ENCODE assay signal across 15 cellular contexts in genomic region chr6:161143663-161144430, GRCh38.
DNase-seq lines count a peak whose midpoint lies in the region; ATAC-seq, FAIRE-seq and TF ChIP-seq lines count a peak whose summit lies in the region.
"Had no signal": no experiment of that assay in that cellular context is flagged by ENCODE, and none has a peak within 500 bp of the region (broad histone marks: within the 10 kb centered on the region; RNA-seq: fewer than 3 reads in every experiment).

No MANE protein-coding gene starts in this region.

- peak; percentile 59 for ATAC-seq in HepG2
- no peak for ATAC-seq in GM19023 (IDR thresholded peaks at IDR 0.05; ENCODE audit: unreplicated experiment)
- ATAC-seq: A549, GM12878, GM23338 had no signal

- H3K27ac ChIP-seq in right atrium auricular region (no peak overlapping the region), left ventricle myocardium inferior (replicated peaks) (no peak overlapping the region), HepG2 (ENCODE audit: extremely low read length, insufficient read depth, low read length) (no peak overlapping the region)
- H3K27ac ChIP-seq: A549, C4-2B had no signal

- no peak for TF ChIP-seq POLR2A in HepG2 (IDR thresholded peaks at IDR 0.05; ENCODE audit: insufficient read depth in 1 of 2, low read depth in 2 of 2, low read length in 2 of 2)

- intact Hi-C loops in left ventricle myocardium inferior (cut with micrococcal nuclease): no loop called here
- intact Hi-C loops in HepG2 (cut with micrococcal nuclease; ENCODE audit: unreplicated experiment): loop anchor here (5.0 kb wide), 1 partner anchor 228 kb away; no protein-coding TSS in a partner anchor

- H3K9me3 ChIP-seq in right atrium auricular region (no peaks in the 10 kb centered on the region), left ventricle myocardium inferior (replicated peaks) (no peaks in the 10 kb centered on the region), HepG2 (ENCODE audit: low read length) (no peaks in the 10 kb centered on the region)
- H3K9me3 ChIP-seq: A549, BE2C had no signal

- H2AFZ ChIP-seq in HepG2 (ENCODE audit: low read length): no peak overlapping the region
- H2AFZ ChIP-seq: GM23338 had no signal

- CTCF ChIA-PET in HepG2 (lab: Yijun Ruan, JAX; ENCODE audit: low intra/inter-chr PET ratio, low total read pairs): no interaction called here

- TF ChIP-seq CTCF in right atrium auricular region (IDR thresholded peaks at IDR 0.05) (no peak), left ventricle myocardium inferior (IDR thresholded peaks at IDR 0.05; ENCODE audit: borderline replicate concordance) (no peak), HepG2 (CRISPR knock-in tag; IDR thresholded peaks at IDR 0.05) (no peak)

- H3K4me2 ChIP-seq in HepG2 (ENCODE audit: low read depth, low read length): peak overlapping the region; percentile 6; the same call in 1 of the 2 replicates
- H3K4me2 ChIP-seq: A549, GM23338 had no signal

- H3K36me3 ChIP-seq in right atrium auricular region: no peaks in the 10 kb centered on the region
- peaks cover 9% of the 10 kb centered on the region for H3K36me3 ChIP-seq in left ventricle myocardium inferior
- no peaks in the 10 kb centered on the region for H3K36me3 ChIP-seq in HepG2 (replicated peaks in 1 of 2; ENCODE audit: control insufficient read depth in 1 of 2, insufficient read depth in 2 of 2, low read length in 2 of 2)
- H3K36me3 ChIP-seq: BE2C had no signal

- H3K9ac ChIP-seq in HepG2 (ENCODE audit: insufficient read depth, low read depth, low read length): no peak overlapping the region

- POLR2A ChIA-PET in HepG2 (lab: Yijun Ruan, JAX): no interaction called here

- BruUV-seq in HepG2 (replicated peaks; lab: Mats Ljungman, UMichigan): no TSS peak

- WGBS in HepG2 (ENCODE audit: low lambda C conversion rate): 16% methylated on average over 9 of the region's 11 CpGs

- H3K4me1 ChIP-seq in right atrium auricular region (no peaks in the 10 kb centered on the region), left ventricle myocardium inferior (peaks cover 6% of the 10 kb centered on the region), HepG2 (ENCODE audit: insufficient read depth, low read length) (peaks cover 19% of the 10 kb centered on the region)
- H3K4me1 ChIP-seq: A549, BE2C had no signal

- H4K20me1 ChIP-seq in HepG2 (ENCODE audit: insufficient read depth, low read length): no peaks in the 10 kb centered on the region

- no peak overlapping the region for H3K4me3 ChIP-seq in right atrium auricular region
- no peak overlapping the region for H3K4me3 ChIP-seq in left ventricle myocardium inferior
- no peak overlapping the region for H3K4me3 ChIP-seq in HepG2 (replicated peaks in 1 of 3; ENCODE audit: insufficient read depth in 1 of 3, low read depth in 2 of 3, low read length in 3 of 3)
- H3K4me3 ChIP-seq: A549, GM12878, GM23338 had no signal

- DNase-seq in right atrium auricular region (ENCODE audit: low spot score) (peak; percentile 30), left ventricle myocardium inferior (no peak), ecto neural progenitor cell (ENCODE audit: low spot score) (peak; percentile 19), HepG2 (ENCODE audit: low spot score) (no peak), NCI-H1694 (lab: John Stamatoyannopoulos, UW) (no peak), NK-92 (lab: John Stamatoyannopoulos, UW; ENCODE audit: unreplicated experiment) (no peak)
- DNase-seq: BE2C; CD4-positive, alpha-beta memory T cell; DMS79 had no signal

- no peak for TF ChIP-seq RAD21 in HepG2 (CRISPR knock-in tag; IDR thresholded peaks at IDR 0.05)

- H3K79me2 ChIP-seq in HepG2 (ENCODE audit: insufficient read depth, low read length): no peaks in the 10 kb centered on the region

- in situ Hi-C loops in HepG2 (cut with HindIII; ENCODE audit: extremely low pct_ligation_motif_present, low pct_unique_long_range_greater_than_20kb): no loop called here

- peak; percentile 49 for FAIRE-seq in HepG2 (lab: Jason Lieb, UNC)
- FAIRE-seq: A549, GM12878, GM18507 had no signal

- no peak for TF ChIP-seq EP300 in HepG2 (IDR thresholded peaks at IDR 0.05; ENCODE audit: low read depth in 2 of 2, low read length in 2 of 2)
- TF ChIP-seq EP300 in HepG2 (CRISPR knock-in tag; IDR thresholded peaks at IDR 0.05; ENCODE audit: borderline replicate concordance): no peak

- H3K27me3 ChIP-seq in right atrium auricular region: no peaks in the 10 kb centered on the region
- no peaks in the 10 kb centered on the region for H3K27me3 ChIP-seq in left ventricle myocardium inferior (ENCODE audit: low read depth)
- peaks cover 0 to 11% of the 10 kb centered on the region in 2 experiments; a peak in 1 of 5 replicates for H3K27me3 ChIP-seq in HepG2 (ENCODE audit: control insufficient read depth in 1 of 2, insufficient read depth in 2 of 2, low read length in 2 of 2)
- H3K27me3 ChIP-seq: BE2C had no signal

TF ChIP-seq in HepG2, 621 proteins besides CTCF, POLR2A, EP300 and RAD21 (continues in another document):
- TF ChIP-seq TCF12 (IDR thresholded peaks at IDR 0.05) (no peak), TCF12 (CRISPR knock-in tag; IDR thresholded peaks at IDR 0.05) (no peak), ZNF567 (CRISPR knock-in tag; IDR thresholded peaks at IDR 0.05; ENCODE audit: borderline replicate concordance) (no peak), ONECUT2 (CRISPR knock-in tag; IDR thresholded peaks at IDR 0.05) (no peak), ZNF569 (CRISPR knock-in tag; IDR thresholded peaks at IDR 0.05; ENCODE audit: borderline replicate concordance) (no peak), MBNL3 (CRISPR knock-in tag; conservative IDR thresholded peaks at IDR 0.05) (no peak), ZNF124 (CRISPR knock-in tag; IDR thresholded peaks at IDR 0.05) (no peak), MATR3 (CRISPR knock-in tag; IDR thresholded peaks at IDR 0.05) (no peak), CREBL2 (CRISPR knock-in tag; IDR thresholded peaks at IDR 0.05; ENCODE audit: borderline replicate concordance) (no peak), ATF2 (CRISPR knock-in tag; IDR thresholded peaks at IDR 0.05) (no peak), MBD4 (IDR thresholded peaks at IDR 0.05; ENCODE audit: borderline replicate concordance, low read length) (no peak), STAT5B (CRISPR knock-in tag; IDR thresholded peaks at IDR 0.05) (no peak)
- TF ChIP-seq, protein P1, sequence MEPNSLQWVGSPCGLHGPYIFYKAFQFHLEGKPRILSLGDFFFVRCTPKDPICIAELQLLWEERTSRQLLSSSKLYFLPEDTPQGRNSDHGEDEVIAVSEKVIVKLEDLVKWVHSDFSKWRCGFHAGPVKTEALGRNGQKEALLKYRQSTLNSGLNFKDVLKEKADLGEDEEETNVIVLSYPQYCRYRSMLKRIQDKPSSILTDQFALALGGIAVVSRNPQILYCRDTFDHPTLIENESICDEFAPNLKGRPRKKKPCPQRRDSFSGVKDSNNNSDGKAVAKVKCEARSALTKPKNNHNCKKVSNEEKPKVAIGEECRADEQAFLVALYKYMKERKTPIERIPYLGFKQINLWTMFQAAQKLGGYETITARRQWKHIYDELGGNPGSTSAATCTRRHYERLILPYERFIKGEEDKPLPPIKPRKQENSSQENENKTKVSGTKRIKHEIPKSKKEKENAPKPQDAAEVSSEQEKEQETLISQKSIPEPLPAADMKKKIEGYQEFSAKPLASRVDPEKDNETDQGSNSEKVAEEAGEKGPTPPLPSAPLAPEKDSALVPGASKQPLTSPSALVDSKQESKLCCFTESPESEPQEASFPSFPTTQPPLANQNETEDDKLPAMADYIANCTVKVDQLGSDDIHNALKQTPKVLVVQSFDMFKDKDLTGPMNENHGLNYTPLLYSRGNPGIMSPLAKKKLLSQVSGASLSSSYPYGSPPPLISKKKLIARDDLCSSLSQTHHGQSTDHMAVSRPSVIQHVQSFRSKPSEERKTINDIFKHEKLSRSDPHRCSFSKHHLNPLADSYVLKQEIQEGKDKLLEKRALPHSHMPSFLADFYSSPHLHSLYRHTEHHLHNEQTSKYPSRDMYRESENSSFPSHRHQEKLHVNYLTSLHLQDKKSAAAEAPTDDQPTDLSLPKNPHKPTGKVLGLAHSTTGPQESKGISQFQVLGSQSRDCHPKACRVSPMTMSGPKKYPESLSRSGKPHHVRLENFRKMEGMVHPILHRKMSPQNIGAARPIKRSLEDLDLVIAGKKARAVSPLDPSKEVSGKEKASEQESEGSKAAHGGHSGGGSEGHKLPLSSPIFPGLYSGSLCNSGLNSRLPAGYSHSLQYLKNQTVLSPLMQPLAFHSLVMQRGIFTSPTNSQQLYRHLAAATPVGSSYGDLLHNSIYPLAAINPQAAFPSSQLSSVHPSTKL (CRISPR knock-in tag; IDR thresholded peaks at IDR 0.05): no peak
- TF ChIP-seq, protein P2, sequence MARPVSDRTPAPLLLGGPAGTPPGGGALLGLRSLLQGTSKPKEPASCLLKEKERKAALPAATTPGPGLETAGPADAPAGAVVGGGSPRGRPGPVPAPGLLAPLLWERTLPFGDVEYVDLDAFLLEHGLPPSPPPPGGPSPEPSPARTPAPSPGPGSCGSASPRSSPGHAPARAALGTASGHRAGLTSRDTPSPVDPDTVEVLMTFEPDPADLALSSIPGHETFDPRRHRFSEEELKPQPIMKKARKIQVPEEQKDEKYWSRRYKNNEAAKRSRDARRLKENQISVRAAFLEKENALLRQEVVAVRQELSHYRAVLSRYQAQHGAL (CRISPR knock-in tag; IDR thresholded peaks at IDR 0.05; ENCODE audit: not compliant biosample characterization): no peak
- TF ChIP-seq, protein P3, sequence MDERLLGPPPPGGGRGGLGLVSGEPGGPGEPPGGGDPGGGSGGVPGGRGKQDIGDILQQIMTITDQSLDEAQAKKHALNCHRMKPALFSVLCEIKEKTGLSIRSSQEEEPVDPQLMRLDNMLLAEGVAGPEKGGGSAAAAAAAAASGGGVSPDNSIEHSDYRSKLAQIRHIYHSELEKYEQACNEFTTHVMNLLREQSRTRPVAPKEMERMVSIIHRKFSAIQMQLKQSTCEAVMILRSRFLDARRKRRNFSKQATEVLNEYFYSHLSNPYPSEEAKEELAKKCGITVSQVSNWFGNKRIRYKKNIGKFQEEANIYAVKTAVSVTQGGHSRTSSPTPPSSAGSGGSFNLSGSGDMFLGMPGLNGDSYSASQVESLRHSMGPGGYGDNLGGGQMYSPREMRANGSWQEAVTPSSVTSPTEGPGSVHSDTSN (CRISPR knock-in tag; IDR thresholded peaks at IDR 0.05): no peak

Comparison
In these comparisons a context has a peak if more than half of its experiments do, and no peak if none do; other contexts are left out.
1. DNase-seq: peak in right atrium auricular region (single experiment) and ecto neural progenitor cell (single experiment); none in left ventricle myocardium inferior (single experiment), HepG2 (single experiment), NCI-H1694 (single experiment) and NK-92 (single experiment).